ENCODE assay signal across 18 cellular contexts in genomic region chr2:133139847-133140533, GRCh38.
DNase-seq lines count a peak whose midpoint lies in the region; ATAC-seq and TF ChIP-seq lines count a peak whose summit lies in the region.
"Had no signal": no experiment of that assay in that cellular context is flagged by ENCODE, and none has a peak within 500 bp of the region (broad histone marks: within the 10 kb centered on the region; RNA-seq: fewer than 3 reads in every experiment).

No MANE protein-coding gene starts in this region.

- no peaks in the 10 kb centered on the region for H3K79me2 ChIP-seq in H9 (ENCODE audit: insufficient read depth, low read length)

- H3K36me3 ChIP-seq in Peyer's patch (no peaks in the 10 kb centered on the region), stomach (no peaks in the 10 kb centered on the region), tibial nerve (no peaks in the 10 kb centered on the region)
- H3K36me3 ChIP-seq: thyroid gland had no signal

- no peaks in the 10 kb centered on the region for H3K36me3 Mint-ChIP-seq in H9 (ENCODE audit: insufficient read depth in 1 of 3, low read depth in 3 of 3)

- intact Hi-C loops in stomach (cut with DNase I; ENCODE audit: low total_unique reads), result no loop called here

- no peak overlapping the region for H2AK5ac ChIP-seq in H9 (ENCODE audit: insufficient read length, low read length)

- no peak overlapping the region for H2AFZ ChIP-seq in H9 (ENCODE audit: low read length)
- H2AFZ ChIP-seq: GM23248 had no signal

- H3K14ac ChIP-seq in H9 (ENCODE audit: insufficient read depth, low read length), result no peak overlapping the region; the same call in 1 of the 2 replicates

- no peak overlapping the region for H3K4me3 ChIP-seq in Peyer's patch
- H3K4me3 ChIP-seq in stomach, result no peak overlapping the region
- peak overlapping the region in 1 of 4 donors; percentile 3 for H3K4me3 ChIP-seq in tibial nerve
- H3K4me3 ChIP-seq: GM23248, mucosa of descending colon, thyroid gland had no signal

- no peak overlapping the region for H2BK120ac ChIP-seq in H9 (ENCODE audit: low read depth, low read length, poor library complexity, severe bottlenecking)

- no peak for TF ChIP-seq POLR2A in Peyer's patch (IDR thresholded peaks at IDR 0.05)
- TF ChIP-seq POLR2A in stomach (IDR thresholded peaks at IDR 0.05), result no peak
- no peak for TF ChIP-seq POLR2A in tibial nerve (IDR thresholded peaks at IDR 0.05)

- H3K4me3 Mint-ChIP-seq in H9, result 0 out of 5 replicates have a peak overlapping the region, but pooled peaks of 1 of the 2 experiments have one; percentile 11
- H3K4me3 Mint-ChIP-seq: activated CD4-positive, alpha-beta T cell treated with anti-CD3 and anti-CD28 coated beads, Interleukin-2, amount 10 ng/mL, durations not matched to agents 7 days and 5 days; activated T-cell treated with anti-CD3 and anti-CD28 coated beads, Interleukin-2, amount 50 U/mL, for 72 hours had no signal

- DNase-seq in COLO829 (ENCODE audit: low spot score), result peak; percentile 82
- DNase-seq in H9, result no peak
- DNase-seq in astrocyte of the hippocampus (ENCODE audit: low read depth, low spot score), result peak; percentile 39
- DNase-seq in kidney tubule cell (ENCODE audit: low spot score), result peak; percentile 16
- DNase-seq in Peyer's patch, result no peak
- no peak for DNase-seq in stomach
- DNase-seq in tibial nerve (ENCODE audit: low spot score in 2 of 2), result no peak
- DNase-seq: activated CD4-positive, alpha-beta T cell treated with anti-CD3 and anti-CD28 coated beads, Interleukin-2, amount 10 ng/mL, durations not matched to agents 7 days and 5 days; activated T-cell treated with anti-CD3 and anti-CD28 coated beads, Interleukin-2, amount 50 U/mL, for 72 hours; amniotic stem cell; dermis blood vessel endothelial cell; GM23248; mucosa of descending colon; NCI-H510A; RPMI8226; T1000; thyroid gland had no signal

- H3K9ac ChIP-seq in H9 (ENCODE audit: extremely low read depth, insufficient read length, low read length), result no peak overlapping the region
- H3K9ac ChIP-seq: GM23248 had no signal

- H3K4me1 Mint-ChIP-seq in H9, result peaks cover 44 to 46% of the 10 kb centered on the region in 2 experiments
- H3K4me1 Mint-ChIP-seq: activated CD4-positive, alpha-beta T cell treated with anti-CD3 and anti-CD28 coated beads, Interleukin-2, amount 10 ng/mL, durations not matched to agents 7 days and 5 days had no signal

- H3K56ac ChIP-seq in H9 (ENCODE audit: insufficient read length, low read depth, low read length), result no peak overlapping the region

- H3K23ac ChIP-seq in H9 (ENCODE audit: insufficient read length, low read depth, low read length), result no peak overlapping the region

- H3K23me2 ChIP-seq in H9 (ENCODE audit: insufficient read length, low read depth, low read length, poor library complexity, severe bottlenecking), result no peaks in the 10 kb centered on the region

- WGBS in H9 (ENCODE audit: extremely low coverage, insufficient read length, low lambda C conversion rate), result no CpG with 5 or more reads among the region's 4 CpGs
- 47 to 66% (median 61%) methylated on average over 4 of the region's 4 CpGs for WGBS in stomach, 5 donors
- 45 to 53% methylated on average over 4 of the region's 4 CpGs for WGBS in tibial nerve, 2 donors

- no peak for TF ChIP-seq CTCF in H9 (conservative IDR thresholded peaks at IDR 0.05)
- TF ChIP-seq CTCF in Peyer's patch (IDR thresholded peaks at IDR 0.05), result no peak
- TF ChIP-seq CTCF in stomach (IDR thresholded peaks at IDR 0.05), result no peak
- no peak for TF ChIP-seq CTCF in tibial nerve (IDR thresholded peaks at IDR 0.05)

- no peak for ATAC-seq in HG03521 (IDR thresholded peaks at IDR 0.05; ENCODE audit: unreplicated experiment)
- ATAC-seq: activated T-cell treated with anti-CD3 and anti-CD28 coated beads, Interleukin-2, amount 50 U/mL, for 72 hours; mucosa of descending colon had no signal

- peaks cover 5% of the 10 kb centered on the region for H3K27me3 Mint-ChIP-seq in H9 (ENCODE audit: low read depth)
- H3K27me3 Mint-ChIP-seq: activated CD4-positive, alpha-beta T cell treated with anti-CD3 and anti-CD28 coated beads, Interleukin-2, amount 10 ng/mL, durations not matched to agents 7 days and 5 days had no signal

- peak overlapping the region in 2 of 3 experiments; percentile 44 to 64; a peak in 6 of 7 replicates for H3K27ac Mint-ChIP-seq in H9
- H3K27ac Mint-ChIP-seq: activated CD4-positive, alpha-beta T cell treated with anti-CD3 and anti-CD28 coated beads, Interleukin-2, amount 10 ng/mL, durations not matched to agents 7 days and 5 days; activated T-cell treated with anti-CD3 and anti-CD28 coated beads, Interleukin-2, amount 50 U/mL, for 72 hours had no signal

- no peaks in the 10 kb centered on the region for H3K9me3 Mint-ChIP-seq in H9
- H3K9me3 Mint-ChIP-seq: activated CD4-positive, alpha-beta T cell treated with anti-CD3 and anti-CD28 coated beads, Interleukin-2, amount 10 ng/mL, durations not matched to agents 7 days and 5 days had no signal

- no peak overlapping the region for H2BK15ac ChIP-seq in H9 (ENCODE audit: low read depth, low read length)

- H3K4ac ChIP-seq in H9 (ENCODE audit: low read depth, low read length), result no peak overlapping the region

- no peak overlapping the region for H3T11ph ChIP-seq in H9 (ENCODE audit: low read length)

- no peaks in the 10 kb centered on the region; the same call in 1 of the 2 replicates for H3K27me3 ChIP-seq in H9 (ENCODE audit: insufficient read depth, low read length)
- H3K27me3 ChIP-seq in Peyer's patch, result no peaks in the 10 kb centered on the region
- H3K27me3 ChIP-seq in stomach, result no peaks in the 10 kb centered on the region
- no peaks in the 10 kb centered on the region for H3K27me3 ChIP-seq in tibial nerve
- H3K27me3 ChIP-seq: thyroid gland had no signal

- no peak overlapping the region for H4K91ac ChIP-seq in H9 (ENCODE audit: insufficient read length, low read depth, low read length)

- H4K20me1 ChIP-seq in H9 (ENCODE audit: control insufficient read depth, insufficient read depth, insufficient read length), result no peaks in the 10 kb centered on the region

- H4K8ac ChIP-seq in H9 (replicated peaks; ENCODE audit: insufficient read length, low read depth, low read length), result no peak overlapping the region

- no peak overlapping the region for H4K5ac ChIP-seq in H9 (ENCODE audit: insufficient read length, low read depth, low read length)

- H3K4me1 ChIP-seq in H9 (ENCODE audit: insufficient read depth, low read length) (peaks cover 8% of the 10 kb centered on the region; the same call in 1 of the 2 replicates), Peyer's patch (no peaks in the 10 kb centered on the region), stomach (peaks cover 0 to 8% (median 0%) of the 10 kb centered on the region in 4 donors), tibial nerve (no peaks in the 10 kb centered on the region)

- H3K4me2 ChIP-seq in H9 (ENCODE audit: insufficient read depth, insufficient read length, low read length), result peak overlapping the region; percentile 32

- H3K27ac ChIP-seq in H9 (ENCODE audit: insufficient read length, low read depth, low read length), result no peak overlapping the region
- H3K27ac ChIP-seq in Peyer's patch, result no peak overlapping the region
- no peak overlapping the region for H3K27ac ChIP-seq in stomach
- peak overlapping the region in 2 of 4 donors; percentile 21 to 29 for H3K27ac ChIP-seq in tibial nerve
- H3K27ac ChIP-seq: GM23248, thyroid gland had no signal

- no peaks in the 10 kb centered on the region for H3K79me1 ChIP-seq in H9 (ENCODE audit: insufficient read depth, low read depth, low read length, poor library complexity, severe bottlenecking)

- TF ChIP-seq EP300 in stomach (IDR thresholded peaks at IDR 0.05) (no peak), tibial nerve (IDR thresholded peaks at IDR 0.05) (no peak)

- H3K18ac ChIP-seq in H9 (ENCODE audit: insufficient read length, low read depth, low read length), result no peak overlapping the region

- no peak overlapping the region for H2BK20ac ChIP-seq in H9 (ENCODE audit: low read depth, low read length, poor library complexity, severe bottlenecking)

- H2BK5ac ChIP-seq in H9 (ENCODE audit: insufficient read length, low read length), result no peak overlapping the region

- no peak overlapping the region for H2BK12ac ChIP-seq in H9 (ENCODE audit: insufficient read length, low read depth, low read length)

- H3K9me3 ChIP-seq in H9 (ENCODE audit: control insufficient read depth, low read depth, low read length) (no peaks in the 10 kb centered on the region), Peyer's patch (no peaks in the 10 kb centered on the region), stomach (no peaks in the 10 kb centered on the region), tibial nerve (no peaks in the 10 kb centered on the region)
- H3K9me3 ChIP-seq: mucosa of descending colon, thyroid gland had no signal

Comparison
In these comparisons a context has a peak if more than half of its experiments do, and no peak if none do; other contexts are left out.
1. DNase-seq: peak in COLO829 (single experiment), astrocyte of the hippocampus (single experiment) and kidney tubule cell (single experiment); none in H9 (single experiment), Peyer's patch (0 of 3), stomach (single experiment) and tibial nerve (0 of 2).